Comparison of ENCODE assay signal across 8 cellular contexts in genomic region chr3:10026084-10026890, GRCh38. TPM values are rescaled to one million over a fixed set of nuclear protein-coding genes. Genes with fewer than 3 reads are reported as not detected.
DNase-seq lines count a peak whose midpoint lies in the region; ATAC-seq lines count a peak whose summit lies in the region.

Gene FANCD2, plus strand, starts transcription at chr3:10026437. Its CDS starts 2,221 bp downstream, at chr3:10028658.

- peak; percentile 91 for ATAC-seq in GM19397 (IDR thresholded peaks at IDR 0.05; ENCODE audit: unreplicated experiment)
- ATAC-seq in HG03558 (IDR thresholded peaks at IDR 0.05; ENCODE audit: extremely low read depth, unreplicated experiment), result peak; percentile 85

- no peaks in the 10 kb centered on the region for H3K27me3 Mint-ChIP-seq in CD4-positive, alpha-beta memory T cell

- peak; percentile 91 to 96 (median 91) for DNase-seq in CD4-positive, alpha-beta memory T cell
- peak; percentile 33 for DNase-seq in NK-92 (lab: John Stamatoyannopoulos, UW; ENCODE audit: unreplicated experiment)
- DNase-seq in activated CD8-positive, alpha-beta memory T cell treated with anti-CD3 and anti-CD28 coated beads for 24 hours, result peak; percentile 99
- DNase-seq in effector CD8-positive, alpha-beta T cell (lab: John Stamatoyannopoulos, UW), result peak; percentile 84
- peak; percentile 88 for DNase-seq in medulla oblongata (ENCODE audit: extremely low spot score)
- peak; percentile 85 to 86 (median 85) for DNase-seq in stimulated activated CD4-positive, alpha-beta T cell treated with anti-CD3 and anti-CD28 coated beads, TNF-alpha, amount 100 ng/mL, for 48 hours (ENCODE audit: low read depth in 3 of 3)

- no peaks in the 10 kb centered on the region for H3K27me3 ChIP-seq in CD4-positive, alpha-beta memory T cell (ENCODE audit: insufficient read depth, low read length)

- CTCF ChIA-PET in CD4-positive, alpha-beta memory T cell (lab: Charles Lee; ENCODE audit: partially characterized antibody), result interaction anchor here (1.0 kb wide), 1 partner anchor 238 kb away, joined by 4 read pairs; no protein-coding TSS in a partner anchor

- peaks cover 10 to 35% of the 10 kb centered on the region in 2 donors for H3K36me3 Mint-ChIP-seq in CD4-positive, alpha-beta memory T cell

- POLR2A ChIA-PET in CD4-positive, alpha-beta memory T cell (lab: Charles Lee; ENCODE audit: partially characterized antibody), result interaction anchor here (0.6 to 2.5 kb wide), 15 partner anchors 14 to 294 kb away, joined by 3 to 20 read pairs (median 3); partner anchors contain the start of genes ARPC4, CRELD1, EMC3 and SEC13

- H3K4me3 Mint-ChIP-seq in CD4-positive, alpha-beta memory T cell, result peak within 1 kb of the TSS; percentile 94 to 99 (median 96)

- H3K27ac ChIP-seq in CD4-positive, alpha-beta memory T cell (ENCODE audit: low read depth, low read length), result peak within 1 kb of the TSS; percentile 87

- peaks cover 0 to 2% (median 0%) of the 10 kb centered on the region in 8 donors for H3K9me3 Mint-ChIP-seq in CD4-positive, alpha-beta memory T cell

- H3K9me3 ChIP-seq in CD4-positive, alpha-beta memory T cell (ENCODE audit: control insufficient read depth in 1 of 2, low read length in 2 of 2), result no peaks in the 10 kb centered on the region

- peaks cover 25% of the 10 kb centered on the region for H3K4me1 ChIP-seq in CD4-positive, alpha-beta memory T cell (ENCODE audit: insufficient read depth, low read length)

- H3K36me3 ChIP-seq in CD4-positive, alpha-beta memory T cell (ENCODE audit: insufficient read depth, low read length), result peaks cover 14% of the 10 kb centered on the region

- H3K4me3 ChIP-seq in CD4-positive, alpha-beta memory T cell (ENCODE audit: low read length in 2 of 2), result peak within 1 kb of the TSS; percentile 84 to 88

- intact Hi-C loops in CD4-positive, alpha-beta memory T cell (cut with micrococcal nuclease), result loop anchor here (1.0 to 2.0 kb wide), 6 partner anchors 15 to 199 kb away; partner anchors contain the start of genes BRK1, CRELD1, EMC3 and JAGN1

- peak within 1 kb of the TSS; percentile 97 to 99 (median 98) for H3K27ac Mint-ChIP-seq in CD4-positive, alpha-beta memory T cell

- H3K4me1 Mint-ChIP-seq in CD4-positive, alpha-beta memory T cell, result peaks cover 9 to 43% (median 19%) of the 10 kb centered on the region in 4 donors

RNA-seq across cellular contexts. Expression of gene FANCD2, which starts in this region (rescaled TPM):
- total RNA-seq in CD4-positive, alpha-beta memory T cell, result 10 to 100 TPM; 28.1 to 28.3 TPM
- polyA plus RNA-seq in CD4-positive, alpha-beta memory T cell, result 1 to 10 TPM; 5.3 TPM

Comparison
In these comparisons a context has a peak if more than half of its experiments do, and no peak if none do; other contexts are left out.
1. Peak in every context shown above with its lines: DNase-seq, ATAC-seq, H3K4me3 ChIP-seq and H3K27ac ChIP-seq.
2. DNase-seq: peak in every context shown above with its lines; median percentile 99 in activated CD8-positive, alpha-beta memory T cell treated with anti-CD3 and anti-CD28 coated beads for 24 hours; 91 in CD4-positive, alpha-beta memory T cell; 88 in medulla oblongata; 85 in stimulated activated CD4-positive, alpha-beta T cell treated with anti-CD3 and anti-CD28 coated beads, TNF-alpha, amount 100 ng/mL, for 48 hours; 84 in effector CD8-positive, alpha-beta T cell; 33 in NK-92.